1 cellular context compared by ENCODE assay signal in the genomic region with DNA sequence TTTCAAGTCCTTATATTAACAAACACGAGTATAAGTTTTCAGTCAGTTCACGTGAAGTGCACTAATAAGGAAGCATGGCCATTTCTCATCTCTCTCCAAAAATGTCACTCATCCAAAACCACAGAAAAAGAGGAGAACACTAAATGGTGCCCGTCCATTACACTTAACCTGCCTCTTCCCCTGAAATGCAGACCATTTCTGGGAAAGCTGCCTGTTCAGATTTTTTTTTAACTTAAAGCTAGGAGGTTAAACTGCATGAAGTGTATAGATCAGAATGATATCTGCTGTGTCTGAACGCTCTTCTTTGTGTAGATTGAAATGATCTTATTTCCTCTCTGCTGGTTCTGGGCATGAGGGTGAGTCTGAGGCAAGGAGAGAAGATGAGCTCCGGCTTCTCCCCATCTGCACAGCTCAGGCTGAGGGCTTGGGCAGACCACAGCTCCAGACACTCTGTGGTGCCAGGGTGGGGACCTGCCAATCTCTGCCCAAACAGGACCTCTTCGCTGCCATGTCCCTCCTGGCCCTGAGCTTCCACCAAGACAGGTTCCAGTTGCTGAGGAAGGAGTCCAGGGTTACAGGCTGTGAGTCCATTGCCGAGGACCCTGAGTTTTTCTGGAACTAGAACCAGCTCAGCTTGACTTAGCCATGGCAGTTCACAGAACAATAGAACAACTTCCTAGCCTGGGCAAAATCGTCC.
TF ChIP-seq lines count a peak whose summit lies in the region.

No MANE protein-coding gene starts in this region.

TF ChIP-seq in HepG2, 621 proteins besides CTCF, POLR2A, EP300 and RAD21 (continued from another document):
- TF ChIP-seq REXO4 (CRISPR knock-in tag; IDR thresholded peaks at IDR 0.05; ENCODE audit: borderline replicate concordance) (no peak), EEA1 (CRISPR knock-in tag; IDR thresholded peaks at IDR 0.05; ENCODE audit: borderline replicate concordance) (no peak)
- TF ChIP-seq, protein P1, sequence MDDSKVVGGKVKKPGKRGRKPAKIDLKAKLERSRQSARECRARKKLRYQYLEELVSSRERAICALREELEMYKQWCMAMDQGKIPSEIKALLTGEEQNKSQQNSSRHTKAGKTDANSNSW (CRISPR knock-in tag; IDR thresholded peaks at IDR 0.05; ENCODE audit: borderline replicate concordance): no peak
